In the genomic region with DNA sequence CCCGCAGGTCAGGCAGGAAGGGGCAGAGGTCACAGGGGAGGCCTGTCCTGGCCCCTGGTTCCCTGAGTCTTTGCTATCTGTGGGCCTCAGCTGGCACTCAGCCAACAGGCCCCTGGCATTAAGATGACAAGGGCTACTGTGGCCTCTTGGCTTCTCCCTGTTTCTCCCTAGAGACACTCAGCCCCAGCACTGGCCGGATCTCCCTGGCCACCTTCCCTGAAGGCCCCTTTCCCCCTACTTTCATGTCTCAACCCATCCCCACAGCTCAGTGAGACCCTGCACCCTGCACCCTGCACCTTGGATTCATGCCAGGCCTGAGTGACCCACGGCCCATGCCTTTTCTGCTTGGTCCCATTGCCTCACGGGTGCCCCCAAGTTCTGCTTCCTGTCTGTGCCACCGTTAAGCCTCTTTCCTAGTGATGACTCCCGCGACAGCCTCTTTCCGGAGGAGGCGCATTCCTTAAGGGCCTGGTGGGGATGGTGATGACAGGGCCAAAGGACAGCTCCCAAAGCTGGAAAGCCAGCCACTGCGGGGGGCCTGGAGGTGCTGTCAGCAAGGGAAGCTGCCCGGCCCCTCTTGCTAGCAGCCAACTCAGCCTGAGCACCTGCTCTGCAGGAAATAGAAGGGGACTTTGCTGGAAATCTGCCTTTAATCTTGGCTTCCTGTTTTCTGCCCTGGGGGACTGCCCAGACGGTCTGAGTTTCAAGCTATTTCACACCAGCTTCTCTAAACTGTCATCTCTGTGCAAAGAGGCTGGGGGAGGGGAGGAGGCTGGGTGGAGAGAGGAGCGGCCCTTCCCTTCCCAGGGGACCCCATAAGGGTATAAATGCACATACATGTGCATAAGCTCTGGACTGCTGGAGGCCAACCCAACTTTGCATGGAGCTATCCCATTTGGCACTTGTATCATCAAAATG, we compare ENCODE assay signal across 10 cellular contexts. TPM values are rescaled to one million over a fixed set of nuclear protein-coding genes. Genes with fewer than 3 reads are reported as not detected.
DNase-seq lines count a peak whose midpoint lies in the region; ATAC-seq and FAIRE-seq lines count a peak whose summit lies in the region.
"Had no signal": no experiment of that assay in that cellular context is flagged by ENCODE, and none has a peak within 500 bp of the region (broad histone marks: within the 10 kb centered on the region; RNA-seq: fewer than 3 reads in every experiment).

No MANE protein-coding gene starts in this region.

- peak; percentile 97 for FAIRE-seq in GM18507 (lab: Jason Lieb, UNC)

- peaks cover 71 to 74% of the 10 kb centered on the region in 2 donors for H3K4me1 ChIP-seq in duodenal mucosa (ENCODE audit: control insufficient read depth in 1 of 2, insufficient read depth in 2 of 2, low read length in 2 of 2)
- H3K4me1 ChIP-seq in skeletal muscle tissue (ENCODE audit: control insufficient read depth in 3 of 3, insufficient read depth in 3 of 3, low read length in 3 of 3) = peaks cover 18 to 41% (median 30%) of the 10 kb centered on the region in 3 donors

- H3K36me3 ChIP-seq in duodenal mucosa (ENCODE audit: control insufficient read depth in 1 of 2, insufficient read depth in 2 of 2, low read length in 2 of 2) (no peaks in the 10 kb centered on the region), skeletal muscle tissue (ENCODE audit: control insufficient read depth in 3 of 3, insufficient read depth in 3 of 3, low read length in 3 of 3) (no peaks in the 10 kb centered on the region)

- H3K4me3 ChIP-seq in duodenal mucosa (ENCODE audit: low read depth in 1 of 2, low read length in 2 of 2) (peak overlapping the region; percentile 18 to 23), skeletal muscle tissue (ENCODE audit: low read length in 3 of 3) (no peak overlapping the region)

- no peak for DNase-seq in GM18507 (ENCODE audit: extremely low spot score, insufficient read length, low read depth)
- DNase-seq in UCSD-AML1 (lab: John Stamatoyannopoulos, UW; ENCODE audit: unreplicated experiment) = peak; percentile 80
- DNase-seq in HuH-7 (ENCODE audit: low spot score) = no peak
- DNase-seq in DMS153 (lab: John Stamatoyannopoulos, UW) = no peak

- ATAC-seq in HG03196 (IDR thresholded peaks at IDR 0.05; ENCODE audit: unreplicated experiment) = peak; percentile 33
- no peak for ATAC-seq in HG03439 (IDR thresholded peaks at IDR 0.05; ENCODE audit: unreplicated experiment)

- H3K27ac ChIP-seq in duodenal mucosa (ENCODE audit: low read depth, low read length) (peak overlapping the region; percentile 22), skeletal muscle tissue (ENCODE audit: low read depth, low read length) (peak overlapping the region; percentile 45)

- H3K27me3 ChIP-seq in duodenal mucosa (ENCODE audit: control insufficient read depth in 1 of 2, insufficient read depth in 2 of 2, low read length in 2 of 2) = no peaks in the 10 kb centered on the region
- H3K27me3 ChIP-seq in skeletal muscle tissue (ENCODE audit: control insufficient read depth in 3 of 3, insufficient read depth in 3 of 3, low read length in 3 of 3) = no peaks in the 10 kb centered on the region

- H3K9ac ChIP-seq in duodenal mucosa (ENCODE audit: low read depth in 1 of 2, low read length in 2 of 2) (peak overlapping the region; percentile 21 to 53), skeletal muscle tissue (ENCODE audit: low read depth in 1 of 3, low read length in 3 of 3) (peak overlapping the region in 1 of 3 donors; percentile 6)

- H3K9me3 ChIP-seq in duodenal mucosa (ENCODE audit: control insufficient read depth in 1 of 2, low read length in 2 of 2) (no peaks in the 10 kb centered on the region), skeletal muscle tissue (ENCODE audit: control insufficient read depth in 3 of 3, low read length in 3 of 3) (no peaks in the 10 kb centered on the region)

RNA-seq across cellular contexts. Expression of a gene that starts 4.8 kb away (rescaled TPM):
- total RNA-seq in skeletal muscle tissue = 13.6 TPM

RNA-seq across cellular contexts. Expression of a gene that starts 28.5 kb away (rescaled TPM):
- total RNA-seq in skeletal muscle tissue = not detected
- total RNA-seq: LHCN-M2, temporal lobe had no signal

RNA-seq across cellular contexts. Expression of a gene that starts 35.5 kb away (rescaled TPM):
- not detected for total RNA-seq in skeletal muscle tissue
- total RNA-seq: temporal lobe had no signal

RNA-seq across cellular contexts. Expression of a gene that starts 49.3 kb away (rescaled TPM):
- not detected for total RNA-seq in skeletal muscle tissue
- total RNA-seq: LHCN-M2 had no signal

RNA-seq across cellular contexts. Expression of a gene that starts 51.8 kb away (rescaled TPM):
- total RNA-seq in skeletal muscle tissue = not detected
- total RNA-seq: LHCN-M2 had no signal

Comparison
In these comparisons a context has a peak if more than half of its experiments do, and no peak if none do; other contexts are left out.
1. H3K4me3 ChIP-seq: peak in duodenal mucosa (2 of 2); none in skeletal muscle tissue (0 of 3).